1 cellular context compared by ENCODE assay signal in the genomic region with DNA sequence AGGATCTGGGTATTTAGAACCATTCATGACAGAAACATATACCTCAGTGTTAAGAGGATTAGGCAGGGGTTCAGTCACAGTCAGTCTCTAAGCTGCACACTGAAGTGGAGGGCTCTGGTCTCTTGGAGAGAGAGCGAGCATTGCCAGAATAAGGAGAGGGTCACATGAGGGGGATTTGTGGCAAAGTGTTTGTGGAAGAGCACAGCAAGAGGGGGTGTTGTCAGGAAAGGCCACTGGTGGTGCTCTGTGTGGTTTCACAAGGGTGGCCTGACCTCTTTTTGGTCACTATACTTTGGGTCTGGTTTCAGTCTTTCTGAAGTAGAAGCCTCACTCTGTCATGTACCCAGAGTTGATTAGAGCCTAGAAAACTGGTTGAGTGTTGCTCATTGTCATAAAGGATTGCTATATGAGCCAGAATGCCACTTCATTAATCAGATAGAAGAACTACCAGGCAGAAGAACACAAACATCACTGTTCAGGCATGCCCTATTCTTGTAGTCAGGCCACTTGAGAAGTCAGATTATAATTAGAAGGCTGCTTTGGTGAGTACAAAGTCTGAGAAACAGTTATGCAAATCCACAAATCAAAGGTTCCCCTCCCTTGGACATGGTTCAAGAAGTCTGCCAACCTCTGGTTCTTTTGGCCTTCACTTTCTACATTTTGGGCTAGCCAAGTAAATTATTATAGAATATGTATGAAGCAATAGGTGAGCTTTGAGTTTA.
TF ChIP-seq lines count a peak whose summit lies in the region.

No MANE protein-coding gene starts in this region.

TF ChIP-seq in K562, 482 proteins besides CTCF, POLR2A, EP300 and RAD21:
- TF ChIP-seq MEF2A (IDR thresholded peaks at IDR 0.05; ENCODE audit: control insufficient read depth, low read depth, low read length): no peak
- no peak for TF ChIP-seq ZNF3 (CRISPR knock-in tag; IDR thresholded peaks at IDR 0.05)
- TF ChIP-seq, protein P1, sequence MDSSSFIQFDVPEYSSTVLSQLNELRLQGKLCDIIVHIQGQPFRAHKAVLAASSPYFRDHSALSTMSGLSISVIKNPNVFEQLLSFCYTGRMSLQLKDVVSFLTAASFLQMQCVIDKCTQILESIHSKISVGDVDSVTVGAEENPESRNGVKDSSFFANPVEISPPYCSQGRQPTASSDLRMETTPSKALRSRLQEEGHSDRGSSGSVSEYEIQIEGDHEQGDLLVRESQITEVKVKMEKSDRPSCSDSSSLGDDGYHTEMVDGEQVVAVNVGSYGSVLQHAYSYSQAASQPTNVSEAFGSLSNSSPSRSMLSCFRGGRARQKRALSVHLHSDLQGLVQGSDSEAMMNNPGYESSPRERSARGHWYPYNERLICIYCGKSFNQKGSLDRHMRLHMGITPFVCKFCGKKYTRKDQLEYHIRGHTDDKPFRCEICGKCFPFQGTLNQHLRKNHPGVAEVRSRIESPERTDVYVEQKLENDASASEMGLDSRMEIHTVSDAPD (CRISPR knock-in tag; IDR thresholded peaks at IDR 0.05): no peak
